2 cellular contexts compared by ENCODE assay signal in the genomic region with DNA sequence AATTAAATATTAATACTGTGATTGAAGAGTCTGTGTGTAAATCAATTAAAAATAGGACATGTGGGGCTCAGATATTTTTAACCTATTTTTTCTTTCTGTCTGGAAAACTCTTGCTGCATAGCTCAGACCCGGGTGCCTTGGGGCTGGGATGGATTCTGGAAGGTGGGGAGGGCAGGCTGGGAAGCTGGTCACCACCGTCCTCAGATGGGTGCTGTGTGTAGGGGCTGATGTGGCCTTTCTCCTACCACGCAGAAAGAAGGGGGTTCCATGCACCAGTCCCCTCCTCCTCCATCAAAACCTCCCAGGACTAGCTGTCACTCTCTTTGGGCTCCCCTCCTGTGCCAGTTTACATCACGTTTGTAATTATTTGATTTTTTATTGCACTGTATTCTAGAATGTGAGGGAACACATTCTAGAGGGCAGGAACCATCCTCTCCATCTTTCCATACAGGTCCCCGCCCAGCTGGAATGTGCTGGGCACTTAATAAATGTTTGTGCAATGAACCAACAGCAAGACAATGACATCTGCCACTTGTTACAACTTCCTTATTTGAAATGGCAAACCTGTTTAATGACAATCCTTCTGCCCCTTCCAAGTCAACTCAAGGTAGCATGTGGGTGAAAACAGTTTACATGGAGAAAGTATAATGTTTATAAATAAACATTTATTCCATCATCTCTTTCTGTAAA.
TF ChIP-seq lines count a peak whose summit lies in the region.

No MANE protein-coding gene starts in this region.

TF ChIP-seq in IMR-90, 13 proteins besides CTCF, POLR2A, EP300 and RAD21:
- TF ChIP-seq MXI1 (IDR thresholded peaks at IDR 0.05; ENCODE audit: borderline replicate concordance, low read depth, low read length) (no peak), CEBPB (IDR thresholded peaks at IDR 0.05; ENCODE audit: low read depth, low read length) (no peak), NFE2L2 (IDR thresholded peaks at IDR 0.05; ENCODE audit: low read depth, low read length) (no peak), MAZ (IDR thresholded peaks at IDR 0.05; ENCODE audit: borderline replicate concordance, low read depth, low read length) (no peak), RCOR1 (IDR thresholded peaks at IDR 0.05; ENCODE audit: insufficient replicate concordance, low read length) (no peak), MAFK (IDR thresholded peaks at IDR 0.05; ENCODE audit: low read depth, low read length) (no peak), CHD1 (IDR thresholded peaks at IDR 0.05; ENCODE audit: low read depth, low read length) (no peak), FOS (IDR thresholded peaks at IDR 0.05; ENCODE audit: low read depth, low read length) (no peak)

TF ChIP-seq in GM12878, 131 proteins besides CTCF, POLR2A, EP300 and RAD21:
- no peak for TF ChIP-seq SIN3A (IDR thresholded peaks at IDR 0.05; ENCODE audit: low read depth, low read length)
- no peak for TF ChIP-seq SPI1 (IDR thresholded peaks at IDR 0.05; ENCODE audit: borderline replicate concordance, insufficient read depth, low read depth, low read length)
- no peak for TF ChIP-seq ESRRA (IDR thresholded peaks at IDR 0.05; ENCODE audit: low read length)
- TF ChIP-seq, protein P1, sequence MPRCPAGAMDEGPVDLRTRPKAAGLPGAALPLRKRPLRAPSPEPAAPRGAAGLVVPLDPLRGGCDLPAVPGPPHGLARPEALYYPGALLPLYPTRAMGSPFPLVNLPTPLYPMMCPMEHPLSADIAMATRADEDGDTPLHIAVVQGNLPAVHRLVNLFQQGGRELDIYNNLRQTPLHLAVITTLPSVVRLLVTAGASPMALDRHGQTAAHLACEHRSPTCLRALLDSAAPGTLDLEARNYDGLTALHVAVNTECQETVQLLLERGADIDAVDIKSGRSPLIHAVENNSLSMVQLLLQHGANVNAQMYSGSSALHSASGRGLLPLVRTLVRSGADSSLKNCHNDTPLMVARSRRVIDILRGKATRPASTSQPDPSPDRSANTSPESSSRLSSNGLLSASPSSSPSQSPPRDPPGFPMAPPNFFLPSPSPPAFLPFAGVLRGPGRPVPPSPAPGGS (IDR thresholded peaks at IDR 0.05; ENCODE audit: borderline replicate concordance, insufficient read depth, low read depth, low read length, poor library complexity, severe bottlenecking): no peak
- TF ChIP-seq, protein P2, sequence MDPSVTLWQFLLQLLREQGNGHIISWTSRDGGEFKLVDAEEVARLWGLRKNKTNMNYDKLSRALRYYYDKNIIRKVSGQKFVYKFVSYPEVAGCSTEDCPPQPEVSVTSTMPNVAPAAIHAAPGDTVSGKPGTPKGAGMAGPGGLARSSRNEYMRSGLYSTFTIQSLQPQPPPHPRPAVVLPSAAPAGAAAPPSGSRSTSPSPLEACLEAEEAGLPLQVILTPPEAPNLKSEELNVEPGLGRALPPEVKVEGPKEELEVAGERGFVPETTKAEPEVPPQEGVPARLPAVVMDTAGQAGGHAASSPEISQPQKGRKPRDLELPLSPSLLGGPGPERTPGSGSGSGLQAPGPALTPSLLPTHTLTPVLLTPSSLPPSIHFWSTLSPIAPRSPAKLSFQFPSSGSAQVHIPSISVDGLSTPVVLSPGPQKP (IDR thresholded peaks at IDR 0.05; ENCODE audit: low read depth, low read length): no peak
- no peak for TF ChIP-seq CHD4 (IDR thresholded peaks at IDR 0.05)
- TF ChIP-seq, protein P3, sequence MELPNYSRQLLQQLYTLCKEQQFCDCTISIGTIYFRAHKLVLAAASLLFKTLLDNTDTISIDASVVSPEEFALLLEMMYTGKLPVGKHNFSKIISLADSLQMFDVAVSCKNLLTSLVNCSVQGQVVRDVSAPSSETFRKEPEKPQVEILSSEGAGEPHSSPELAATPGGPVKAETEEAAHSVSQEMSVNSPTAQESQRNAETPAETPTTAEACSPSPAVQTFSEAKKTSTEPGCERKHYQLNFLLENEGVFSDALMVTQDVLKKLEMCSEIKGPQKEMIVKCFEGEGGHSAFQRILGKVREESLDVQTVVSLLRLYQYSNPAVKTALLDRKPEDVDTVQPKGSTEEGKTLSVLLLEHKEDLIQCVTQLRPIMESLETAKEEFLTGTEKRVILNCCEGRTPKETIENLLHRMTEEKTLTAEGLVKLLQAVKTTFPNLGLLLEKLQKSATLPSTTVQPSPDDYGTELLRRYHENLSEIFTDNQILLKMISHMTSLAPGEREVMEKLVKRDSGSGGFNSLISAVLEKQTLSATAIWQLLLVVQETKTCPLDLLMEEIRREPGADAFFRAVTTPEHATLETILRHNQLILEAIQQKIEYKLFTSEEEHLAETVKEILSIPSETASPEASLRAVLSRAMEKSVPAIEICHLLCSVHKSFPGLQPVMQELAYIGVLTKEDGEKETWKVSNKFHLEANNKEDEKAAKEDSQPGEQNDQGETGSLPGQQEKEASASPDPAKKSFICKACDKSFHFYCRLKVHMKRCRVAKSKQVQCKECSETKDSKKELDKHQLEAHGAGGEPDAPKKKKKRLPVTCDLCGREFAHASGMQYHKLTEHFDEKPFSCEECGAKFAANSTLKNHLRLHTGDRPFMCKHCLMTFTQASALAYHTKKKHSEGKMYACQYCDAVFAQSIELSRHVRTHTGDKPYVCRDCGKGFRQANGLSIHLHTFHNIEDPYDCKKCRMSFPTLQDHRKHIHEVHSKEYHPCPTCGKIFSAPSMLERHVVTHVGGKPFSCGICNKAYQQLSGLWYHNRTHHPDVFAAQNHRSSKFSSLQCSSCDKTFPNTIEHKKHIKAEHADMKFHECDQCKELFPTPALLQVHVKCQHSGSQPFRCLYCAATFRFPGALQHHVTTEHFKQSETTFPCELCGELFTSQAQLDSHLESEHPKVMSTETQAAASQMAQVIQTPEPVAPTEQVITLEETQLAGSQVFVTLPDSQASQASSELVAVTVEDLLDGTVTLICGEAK (IDR thresholded peaks at IDR 0.05; ENCODE audit: borderline replicate concordance): no peak
- TF ChIP-seq, protein P4, sequence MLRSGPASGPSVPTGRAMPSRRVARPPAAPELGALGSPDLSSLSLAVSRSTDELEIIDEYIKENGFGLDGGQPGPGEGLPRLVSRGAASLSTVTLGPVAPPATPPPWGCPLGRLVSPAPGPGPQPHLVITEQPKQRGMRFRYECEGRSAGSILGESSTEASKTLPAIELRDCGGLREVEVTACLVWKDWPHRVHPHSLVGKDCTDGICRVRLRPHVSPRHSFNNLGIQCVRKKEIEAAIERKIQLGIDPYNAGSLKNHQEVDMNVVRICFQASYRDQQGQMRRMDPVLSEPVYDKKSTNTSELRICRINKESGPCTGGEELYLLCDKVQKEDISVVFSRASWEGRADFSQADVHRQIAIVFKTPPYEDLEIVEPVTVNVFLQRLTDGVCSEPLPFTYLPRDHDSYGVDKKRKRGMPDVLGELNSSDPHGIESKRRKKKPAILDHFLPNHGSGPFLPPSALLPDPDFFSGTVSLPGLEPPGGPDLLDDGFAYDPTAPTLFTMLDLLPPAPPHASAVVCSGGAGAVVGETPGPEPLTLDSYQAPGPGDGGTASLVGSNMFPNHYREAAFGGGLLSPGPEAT (IDR thresholded peaks at IDR 0.05; ENCODE audit: low read depth): no peak
- no peak for TF ChIP-seq IKZF1 (conservative IDR thresholded peaks at IDR 0.05)
